Comparison of ENCODE assay signal across 15 cellular contexts in the genomic region with DNA sequence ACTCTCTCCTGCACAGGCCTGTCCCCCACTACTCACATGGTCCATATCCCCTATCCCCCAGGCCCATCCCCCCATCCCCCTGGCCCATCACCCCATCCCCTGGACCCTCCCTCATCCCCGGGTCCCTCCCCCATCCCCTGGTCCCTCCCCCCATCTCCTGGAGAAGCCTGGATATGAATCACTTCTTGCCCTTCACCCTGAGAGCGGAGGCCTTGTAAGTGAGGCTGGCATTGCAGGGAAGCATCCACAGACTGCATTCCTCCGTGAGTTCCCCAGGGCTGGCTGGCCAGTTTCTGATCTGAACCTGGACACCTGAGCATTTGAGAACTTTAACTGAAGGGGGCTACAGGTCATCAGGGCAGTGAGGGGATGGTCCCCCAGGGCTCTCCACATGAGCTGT.
DNase-seq lines count a peak whose midpoint lies in the region; ATAC-seq, FAIRE-seq and TF ChIP-seq lines count a peak whose summit lies in the region.
"Had no signal": no experiment of that assay in that cellular context is flagged by ENCODE, and none has a peak within 500 bp of the region (broad histone marks: within the 10 kb centered on the region; RNA-seq: fewer than 3 reads in every experiment).

No MANE protein-coding gene starts in this region.

- H3K4me1 ChIP-seq in osteoblast (ENCODE audit: insufficient read depth, low read length), result peaks cover 10% of the 10 kb centered on the region
- no peaks in the 10 kb centered on the region for H3K4me1 ChIP-seq in hepatocyte (ENCODE audit: insufficient read depth)
- H3K4me1 ChIP-seq in small intestine (ENCODE audit: control insufficient read depth in 2 of 2, insufficient read depth in 1 of 2, low read depth in 1 of 2, low read length in 1 of 2), result no peaks in the 10 kb centered on the region
- H3K4me1 ChIP-seq: A549, BE2C, Caco-2, HAP-1 had no signal

- H3K9me3 ChIP-seq in osteoblast (ENCODE audit: low read depth, low read length) (no peaks in the 10 kb centered on the region), hepatocyte (ENCODE audit: low read depth) (no peaks in the 10 kb centered on the region), small intestine (ENCODE audit: control insufficient read depth, low read depth) (no peaks in the 10 kb centered on the region)
- H3K9me3 ChIP-seq: A549, BE2C, HAP-1 had no signal

- H4K20me1 ChIP-seq in osteoblast (ENCODE audit: insufficient read depth, low read length) (no peaks in the 10 kb centered on the region), hepatocyte (ENCODE audit: insufficient read depth, poor library complexity, severe bottlenecking) (no peaks in the 10 kb centered on the region)

- no peak for ATAC-seq in HG03571 (IDR thresholded peaks at IDR 0.05; ENCODE audit: unreplicated experiment)
- ATAC-seq: A549, K562 had no signal

- TF ChIP-seq CTCF in osteoblast (IDR thresholded peaks at IDR 0.05; ENCODE audit: extremely low read depth, low read depth, low read length) (no peak), hepatocyte (IDR thresholded peaks at IDR 0.05; ENCODE audit: poor library complexity) (no peak)

- H3K36me3 ChIP-seq in H7 (replicated peaks; ENCODE audit: control insufficient read depth, insufficient read depth, low read length), result no peaks in the 10 kb centered on the region
- no peaks in the 10 kb centered on the region for H3K36me3 ChIP-seq in osteoblast (ENCODE audit: insufficient read depth, low read length)
- no peaks in the 10 kb centered on the region for H3K36me3 ChIP-seq in hepatocyte (replicated peaks; ENCODE audit: insufficient read depth, low read depth)
- H3K36me3 ChIP-seq in small intestine (ENCODE audit: control insufficient read depth in 2 of 2, insufficient read depth in 2 of 2, low read length in 2 of 2), result no peaks in the 10 kb centered on the region
- H3K36me3 ChIP-seq: BE2C, HAP-1 had no signal

- 80% methylated on average over 2 of the region's 3 CpGs for WGBS in hepatocyte (ENCODE audit: low lambda C conversion rate, missing lambda C conversion rate)
- 64 to 79% (median 72%) methylated on average over 2 to 3 of the region's 3 CpGs for whole genome bisulfite sequencing in small intestine, 3 donors

- H3K4me3 ChIP-seq in H7 (ENCODE audit: insufficient read depth, low read depth, low read length), result no peak overlapping the region
- H3K4me3 ChIP-seq in osteoblast (ENCODE audit: insufficient read depth, low read length), result no peak overlapping the region
- H3K4me3 ChIP-seq in hepatocyte, result no peak overlapping the region
- H3K4me3 ChIP-seq in small intestine (ENCODE audit: low read depth in 1 of 2, low read length in 2 of 2), result no peak overlapping the region
- H3K4me3 ChIP-seq: A549, HAP-1, K562 had no signal

- H3K27me3 ChIP-seq in H7 (ENCODE audit: control insufficient read depth, insufficient read depth, low read length) (no peaks in the 10 kb centered on the region; the same call in 1 of the 2 replicates), osteoblast (ENCODE audit: insufficient read depth, low read length) (no peaks in the 10 kb centered on the region), hepatocyte (peaks cover 6% of the 10 kb centered on the region), small intestine (ENCODE audit: control insufficient read depth in 2 of 2, insufficient read depth in 2 of 2, low read length in 2 of 2) (no peaks in the 10 kb centered on the region)

- no peaks in the 10 kb centered on the region for H3K9me2 ChIP-seq in hepatocyte (replicated peaks; ENCODE audit: insufficient read depth)

- no peak overlapping the region for H2AFZ ChIP-seq in osteoblast (ENCODE audit: low read length)
- H2AFZ ChIP-seq in hepatocyte, result no peak overlapping the region

- H3K79me2 ChIP-seq in osteoblast (ENCODE audit: insufficient read depth, low read length) (no peaks in the 10 kb centered on the region), hepatocyte (no peaks in the 10 kb centered on the region)

- peak; percentile 77 for DNase-seq in H7
- DNase-seq in astrocyte of the hippocampus (ENCODE audit: low read depth, low spot score), result peak; percentile 46
- DNase-seq in osteoblast (ENCODE audit: insufficient read length, low spot score, missing footprints), result peak; percentile 79
- DNase-seq in hepatocyte (ENCODE audit: low spot score), result no peak
- no peak for DNase-seq in NCI-H446 (lab: John Stamatoyannopoulos, UW)
- no peak for DNase-seq in small intestine
- DNase-seq: BE2C, DMS53, GF-D8, GOT3 had no signal

- H3K27ac ChIP-seq in osteoblast (ENCODE audit: low read depth, low read length) (no peak overlapping the region), hepatocyte (no peak overlapping the region), small intestine (ENCODE audit: low read depth in 1 of 2, low read length in 1 of 2) (no peak overlapping the region)
- H3K27ac ChIP-seq: A549 had no signal

- H3K4me2 ChIP-seq in osteoblast (ENCODE audit: insufficient read depth, low read length), result no peak overlapping the region
- no peak overlapping the region for H3K4me2 ChIP-seq in hepatocyte
- H3K4me2 ChIP-seq: A549 had no signal

- FAIRE-seq in small intestine (lab: Jason Lieb, UNC), result no peak
- FAIRE-seq: A549, K562 had no signal

Comparison
In these comparisons a context has a peak if more than half of its experiments do, and no peak if none do; other contexts are left out.
1. DNase-seq: peak in H7 (single experiment), astrocyte of the hippocampus (single experiment) and osteoblast (single experiment); none in hepatocyte (single experiment), NCI-H446 (0 of 2) and small intestine (single experiment).